19 cellular contexts compared by ENCODE assay signal in the genomic region with DNA sequence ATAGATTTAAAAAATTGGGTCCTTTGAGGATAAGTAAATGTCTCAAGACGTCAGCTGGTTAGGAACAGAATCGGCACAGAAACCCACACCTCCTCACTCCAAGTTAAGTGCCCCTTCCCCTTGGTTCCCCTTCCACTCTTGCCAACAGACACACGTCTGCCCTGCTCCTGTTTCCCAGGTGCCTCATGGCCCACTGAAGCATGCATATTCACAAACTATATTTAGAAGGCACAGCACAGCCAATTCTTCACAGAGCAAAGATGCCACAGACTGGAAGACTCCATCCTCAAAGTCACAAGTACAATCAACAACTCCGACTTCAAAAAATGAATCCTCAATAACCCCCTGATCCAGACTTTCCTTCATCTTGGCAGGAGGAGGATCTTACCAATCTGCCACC.
DNase-seq lines count a peak whose midpoint lies in the region; ATAC-seq and TF ChIP-seq lines count a peak whose summit lies in the region.
"Had no signal": no experiment of that assay in that cellular context is flagged by ENCODE, and none has a peak within 500 bp of the region (broad histone marks: within the 10 kb centered on the region; RNA-seq: fewer than 3 reads in every experiment).

No MANE protein-coding gene starts in this region.

- intact Hi-C loops in heart left ventricle (cut with DNase I), result no loop called here
- intact Hi-C loops in cardiac septum (cut with DNase I), result no loop called here
- intact Hi-C loops in PC-9 (cut with micrococcal nuclease; ENCODE audit: unreplicated experiment), result no loop called here

- H3F3A ChIP-seq in PC-9 (ENCODE audit: insufficient read depth, low read depth), result no peaks in the 10 kb centered on the region

- TF ChIP-seq CTCF in heart left ventricle (IDR thresholded peaks at IDR 0.05) (no peak), mesothelial cell of epicardium (IDR thresholded peaks at IDR 0.05; ENCODE audit: unreplicated experiment) (no peak), progenitor cell of endocrine pancreas (IDR thresholded peaks at IDR 0.05; ENCODE audit: unreplicated experiment) (no peak), PC-9 (conservative IDR thresholded peaks at IDR 0.05) (no peak)

- no peak overlapping the region for H3K4me3 Mint-ChIP-seq in mesothelial cell of epicardium
- H3K4me3 Mint-ChIP-seq in progenitor cell of endocrine pancreas (ENCODE audit: low read depth), result no peak overlapping the region

- H3K79me2 ChIP-seq in PC-9 (ENCODE audit: low read depth), result no peaks in the 10 kb centered on the region

- TF ChIP-seq POLR2A in heart left ventricle (IDR thresholded peaks at IDR 0.05), result no peak

- H3K4me2 ChIP-seq in PC-9, result no peak overlapping the region

- no peak for DNase-seq in heart left ventricle
- DNase-seq in cardiac septum (ENCODE audit: low spot score), result no peak
- DNase-seq in mesothelial cell of epicardium (ENCODE audit: low spot score in 2 of 2, unreplicated experiment in 2 of 2), result no peak
- no peak for DNase-seq in progenitor cell of endocrine pancreas (ENCODE audit: low spot score, unreplicated experiment)
- no peak for DNase-seq in dedifferentiated amniotic fluid mesenchymal stem cell (ENCODE audit: extremely low spot score)
- DNase-seq in HAP-1 (ENCODE audit: low spot score in 2 of 2), result no peak
- no peak for DNase-seq in PC-9
- DNase-seq: DMS153, GM23248, H7, KBM-7, MV-4-11, NCI-H1105, NCI-H146, NCI-H2029, NCI-H526 treated with DMSO at 0.1 percent for 48 hours, RPMI8226, SIG-M5 had no signal

- BruUV-seq in PC-9 (replicated peaks; lab: Mats Ljungman, UMichigan), result no TSS peak

- H3K27ac ChIP-seq in heart left ventricle, result no peak overlapping the region
- no peak overlapping the region for H3K27ac ChIP-seq in PC-9
- H3K27ac ChIP-seq: GM23248, SK-N-MC had no signal

- H3K36me3 ChIP-seq in heart left ventricle (no peaks in the 10 kb centered on the region), HAP-1 (replicated peaks) (no peaks in the 10 kb centered on the region), PC-9 (ENCODE audit: low read depth) (no peaks in the 10 kb centered on the region)

- H3K27ac Mint-ChIP-seq in mesothelial cell of epicardium (peak overlapping the region; percentile 88), progenitor cell of endocrine pancreas (peak overlapping the region; percentile 26)

- CTCF ChIA-PET in PC-9 (lab: Charles Lee), result no interaction called here

- H3K27me3 Mint-ChIP-seq in mesothelial cell of epicardium (ENCODE audit: low read depth) (no peaks in the 10 kb centered on the region), progenitor cell of endocrine pancreas (no peaks in the 10 kb centered on the region)

- H3K9me2 ChIP-seq in PC-9 (ENCODE audit: insufficient read depth), result no peaks in the 10 kb centered on the region

- no peaks in the 10 kb centered on the region for H4K20me1 ChIP-seq in PC-9 (ENCODE audit: insufficient read depth)

- H3K4me3 ChIP-seq in heart left ventricle, result no peak overlapping the region
- no peak overlapping the region for H3K4me3 ChIP-seq in HAP-1
- H3K4me3 ChIP-seq in PC-9, result no peak overlapping the region
- H3K4me3 ChIP-seq: GM23248, SK-N-MC had no signal

- no peak overlapping the region for H2AFZ ChIP-seq in PC-9
- H2AFZ ChIP-seq: GM23248 had no signal

- H3K9me3 Mint-ChIP-seq in mesothelial cell of epicardium (peaks cover 10% of the 10 kb centered on the region), progenitor cell of endocrine pancreas (ENCODE audit: low read depth) (peaks cover 6% of the 10 kb centered on the region)

- 45 to 72% (median 53%) methylated on average over 4 of the region's 4 CpGs for WGBS in heart left ventricle, 4 donors

- peak in 3 of 4 donors; percentile 66 to 85 (median 67) for ATAC-seq in heart left ventricle

- POLR2A ChIA-PET in PC-9 (lab: Charles Lee; ENCODE audit: unreplicated experiment), result no interaction called here

- H3K4me1 ChIP-seq in heart left ventricle (peaks cover 0 to 2% (median 0%) of the 10 kb centered on the region in 12 donors), HAP-1 (peaks cover 19% of the 10 kb centered on the region), PC-9 (replicated peaks; ENCODE audit: insufficient read depth) (no peaks in the 10 kb centered on the region)

- H3K4me1 Mint-ChIP-seq in mesothelial cell of epicardium (peaks cover 56% of the 10 kb centered on the region), progenitor cell of endocrine pancreas (ENCODE audit: low read depth) (peaks cover 38% of the 10 kb centered on the region)

- H3K9me3 ChIP-seq in heart left ventricle, result no peaks in the 10 kb centered on the region
- H3K9me3 ChIP-seq in HAP-1, result no peaks in the 10 kb centered on the region
- no peaks in the 10 kb centered on the region for H3K9me3 ChIP-seq in PC-9 (ENCODE audit: insufficient read depth, low read depth)

- in situ Hi-C loops in HAP-1 (cut with MboI; ENCODE audit: low sequenced_read_pairs), result no loop called here

- H3K36me3 Mint-ChIP-seq in mesothelial cell of epicardium, result peaks cover 2% of the 10 kb centered on the region
- peaks cover 2% of the 10 kb centered on the region for H3K36me3 Mint-ChIP-seq in progenitor cell of endocrine pancreas (ENCODE audit: insufficient read depth)

- H3K27me3 ChIP-seq in heart left ventricle (no peaks in the 10 kb centered on the region), HAP-1 (ENCODE audit: low read depth) (no peaks in the 10 kb centered on the region), PC-9 (ENCODE audit: insufficient read depth, low read depth) (no peaks in the 10 kb centered on the region)
